ENCODE assay signal across 12 cellular contexts in genomic region chr17:57284583-57284982, GRCh38. TPM values are rescaled to one million over a fixed set of nuclear protein-coding genes. Genes with fewer than 3 reads are reported as not detected.
DNase-seq lines count a peak whose midpoint lies in the region; ATAC-seq and TF ChIP-seq lines count a peak whose summit lies in the region.
"Had no signal": no experiment of that assay in that cellular context is flagged by ENCODE, and none has a peak within 500 bp of the region (broad histone marks: within the 10 kb centered on the region; RNA-seq: fewer than 3 reads in every experiment).

No MANE protein-coding gene starts in this region.

- no peaks in the 10 kb centered on the region for H3F3A ChIP-seq in OCI-LY1 (ENCODE audit: insufficient read depth, low read length)

- peak; percentile 19 for ATAC-seq in GM21786 (IDR thresholded peaks at IDR 0.05; ENCODE audit: unreplicated experiment)
- no peak for ATAC-seq in GM18498 (IDR thresholded peaks at IDR 0.05; ENCODE audit: unreplicated experiment)
- ATAC-seq: left lobe of liver, Right ventricle myocardium inferior had no signal

- no peaks in the 10 kb centered on the region for H3K9me3 ChIP-seq in OCI-LY1 (ENCODE audit: low read length)
- no peaks in the 10 kb centered on the region for H3K9me3 ChIP-seq in skeletal muscle tissue (ENCODE audit: control insufficient read depth in 3 of 3, low read length in 3 of 3)
- H3K9me3 ChIP-seq: suprapubic skin had no signal

- no peaks in the 10 kb centered on the region for H3K9me2 ChIP-seq in OCI-LY1 (ENCODE audit: low read depth, low read length)

- TF ChIP-seq CTCF in OCI-LY1 (IDR thresholded peaks at IDR 0.05; ENCODE audit: low read length) = no peak

- peaks cover 64% of the 10 kb centered on the region for H3K79me2 ChIP-seq in OCI-LY1 (ENCODE audit: insufficient read depth, low read length)

- H3K36me3 ChIP-seq in OCI-LY1 (ENCODE audit: insufficient read depth, low read length) (peaks cover 77% of the 10 kb centered on the region), skeletal muscle tissue (ENCODE audit: control insufficient read depth in 3 of 3, insufficient read depth in 3 of 3, low read length in 3 of 3) (peaks cover 0 to 3% (median 0%) of the 10 kb centered on the region in 3 donors)
- H3K36me3 ChIP-seq: suprapubic skin had no signal

- peak overlapping the region; percentile 84 for H3K27ac ChIP-seq in OCI-LY1 (ENCODE audit: low read depth, low read length, poor library complexity, severe bottlenecking)
- H3K27ac ChIP-seq in skeletal muscle tissue (ENCODE audit: low read depth, low read length) = peak overlapping the region; percentile 59
- H3K27ac ChIP-seq: parathyroid adenoma, suprapubic skin had no signal

- H3K4me1 ChIP-seq in OCI-LY1 (ENCODE audit: insufficient read depth, low read length, severe bottlenecking) (peaks cover 88% of the 10 kb centered on the region), skeletal muscle tissue (ENCODE audit: control insufficient read depth in 3 of 3, insufficient read depth in 3 of 3, low read length in 3 of 3) (peaks cover 46 to 79% (median 73%) of the 10 kb centered on the region in 3 donors)

- no peak overlapping the region for H2AFZ ChIP-seq in OCI-LY1 (ENCODE audit: low read length)
- H2AFZ ChIP-seq: parathyroid adenoma had no signal

- peak overlapping the region; percentile 74 for H3K4me2 ChIP-seq in OCI-LY1 (ENCODE audit: low read length)

- peak; percentile 34 for DNase-seq in central memory CD4-positive, alpha-beta T cell
- DNase-seq in NCI-H146 treated with DMSO at 0.1 percent for 48 hours (lab: John Stamatoyannopoulos, UW; ENCODE audit: unreplicated experiment) (no peak), HK-2 (ENCODE audit: unreplicated experiment) (no peak)
- DNase-seq: NCI-H446 had no signal

- H3K4me3 ChIP-seq in OCI-LY1 (ENCODE audit: low read depth, low read length, poor library complexity, severe bottlenecking) (peak overlapping the region; percentile 43), skeletal muscle tissue (ENCODE audit: low read length in 3 of 3) (no peak overlapping the region)
- H3K4me3 ChIP-seq: suprapubic skin had no signal

- H3K27me3 ChIP-seq in OCI-LY1 (ENCODE audit: insufficient read depth, low read length) (no peaks in the 10 kb centered on the region), skeletal muscle tissue (ENCODE audit: control insufficient read depth in 3 of 3, insufficient read depth in 3 of 3, low read length in 3 of 3) (no peaks in the 10 kb centered on the region)
- H3K27me3 ChIP-seq: suprapubic skin had no signal

- H3K9ac ChIP-seq in OCI-LY1 (ENCODE audit: low read length) (peak overlapping the region; percentile 34; the same call in 1 of the 2 replicates), skeletal muscle tissue (ENCODE audit: low read depth in 1 of 3, low read length in 3 of 3) (no peak overlapping the region)
- H3K9ac ChIP-seq: parathyroid adenoma had no signal

- no peaks in the 10 kb centered on the region for H4K20me1 ChIP-seq in OCI-LY1 (ENCODE audit: insufficient read depth, low read length)

RNA-seq across cellular contexts. Expression of gene MSI2, which starts 28.3 kb away (rescaled TPM):
- total RNA-seq in skeletal muscle tissue = 20.4 TPM
